ENCODE assay signal across 20 cellular contexts in the genomic region with DNA sequence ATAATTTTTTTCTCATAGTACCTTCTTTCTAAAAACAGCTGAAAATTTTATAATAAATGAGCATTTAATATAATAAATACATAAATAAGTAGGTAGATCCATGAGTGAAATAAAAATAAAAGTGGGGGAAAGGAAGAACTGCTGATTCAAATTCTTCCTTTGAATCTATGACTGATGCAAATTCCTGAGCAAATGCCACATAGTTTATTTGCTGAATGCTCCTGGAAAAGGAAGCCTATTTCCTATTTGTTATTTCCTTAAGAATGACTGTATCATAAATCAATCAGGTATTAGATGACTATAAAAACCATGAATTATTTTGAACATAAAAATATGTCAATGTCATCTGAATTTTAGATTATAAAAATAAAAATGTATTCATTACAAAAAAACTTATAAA. TPM values are rescaled to one million over a fixed set of nuclear protein-coding genes. Genes with fewer than 3 reads are reported as not detected.
A peak's percentile ranks its signal among the peaks of the same experiment; 100 is the strongest.
DNase-seq lines count a peak whose midpoint lies in the region; ATAC-seq, FAIRE-seq and TF ChIP-seq lines count a peak whose summit lies in the region.
"Had no signal": no experiment of that assay in that cellular context is flagged by ENCODE, and none has a peak within 500 bp of the region (broad histone marks: within the 10 kb centered on the region; RNA-seq: fewer than 3 reads in every experiment).

No MANE protein-coding gene starts in this region.

- no peak for TF ChIP-seq CTCF in fibroblast of the aortic adventitia (IDR thresholded peaks at IDR 0.05; ENCODE audit: insufficient read depth, low read length)

- ATAC-seq in HG03520 (IDR thresholded peaks at IDR 0.05; ENCODE audit: unreplicated experiment), result no peak

- DNase-seq in GM04503 (ENCODE audit: low read depth) (peak; percentile 11), fibroblast of the aortic adventitia (ENCODE audit: low read depth) (peak; percentile 47), urothelium cell line (ENCODE audit: low spot score) (no peak), GM19238 (ENCODE audit: insufficient read length, low spot score) (no peak), NCI-H2171 (lab: John Stamatoyannopoulos, UW) (no peak)
- DNase-seq: activated CD4-positive, alpha-beta T cell treated with anti-CD3 and anti-CD28 coated beads for 4 hours; activated CD8-positive, alpha-beta memory T cell treated with anti-CD3 and anti-CD28 coated beads, Interleukin-2, amount 50 U/mL, for 48 hours; colonic mucosa; erythroblast; NCI-H2081; NCI-H524 treated with DMSO at 0.1 percent for 48 hours; SJCRH30; stimulated activated CD4-positive, alpha-beta T cell treated with anti-CD3 and anti-CD28 coated beads, Interleukin-12 subunit alpha, Interleukin-12 subunit beta, amount 100 ng/mL, for 4 hours; T-helper 9 cell had no signal

- H3K4me3 ChIP-seq in fibroblast of the aortic adventitia (ENCODE audit: low read depth, low read length), result no peak overlapping the region
- H3K4me3 ChIP-seq: ascending aorta, colonic mucosa, SJCRH30, thoracic aorta had no signal

- FAIRE-seq in TTC549 (lab: Jason Lieb, UNC) (peak; percentile 9), urothelium cell line (lab: Jason Lieb, UNC) (no peak)

RNA-seq across cellular contexts. Expression of a gene that starts 16.6 kb away (rescaled TPM):
- total RNA-seq in fibroblast of the aortic adventitia (ENCODE audit: low replicate concordance), result 30.6 and 56.3 TPM in 2 replicates

RNA-seq across cellular contexts. Expression of a gene that starts 49.4 kb away (rescaled TPM):
- total RNA-seq in fibroblast of the aortic adventitia (ENCODE audit: low replicate concordance), result not detected in 2 replicates
- total RNA-seq: ascending aorta, colonic mucosa, mesothelial cell of epicardium, pulmonary artery endothelial cell, SJCRH30, thoracic aorta had no signal

Comparison
In these comparisons a context has a peak if more than half of its experiments do, and no peak if none do; other contexts are left out.
1. DNase-seq: peak in GM04503 (single experiment) and fibroblast of the aortic adventitia (single experiment); none in urothelium cell line (single experiment), GM19238 (single experiment) and NCI-H2171 (single experiment).